11 cellular contexts compared by ENCODE assay signal in the genomic region with DNA sequence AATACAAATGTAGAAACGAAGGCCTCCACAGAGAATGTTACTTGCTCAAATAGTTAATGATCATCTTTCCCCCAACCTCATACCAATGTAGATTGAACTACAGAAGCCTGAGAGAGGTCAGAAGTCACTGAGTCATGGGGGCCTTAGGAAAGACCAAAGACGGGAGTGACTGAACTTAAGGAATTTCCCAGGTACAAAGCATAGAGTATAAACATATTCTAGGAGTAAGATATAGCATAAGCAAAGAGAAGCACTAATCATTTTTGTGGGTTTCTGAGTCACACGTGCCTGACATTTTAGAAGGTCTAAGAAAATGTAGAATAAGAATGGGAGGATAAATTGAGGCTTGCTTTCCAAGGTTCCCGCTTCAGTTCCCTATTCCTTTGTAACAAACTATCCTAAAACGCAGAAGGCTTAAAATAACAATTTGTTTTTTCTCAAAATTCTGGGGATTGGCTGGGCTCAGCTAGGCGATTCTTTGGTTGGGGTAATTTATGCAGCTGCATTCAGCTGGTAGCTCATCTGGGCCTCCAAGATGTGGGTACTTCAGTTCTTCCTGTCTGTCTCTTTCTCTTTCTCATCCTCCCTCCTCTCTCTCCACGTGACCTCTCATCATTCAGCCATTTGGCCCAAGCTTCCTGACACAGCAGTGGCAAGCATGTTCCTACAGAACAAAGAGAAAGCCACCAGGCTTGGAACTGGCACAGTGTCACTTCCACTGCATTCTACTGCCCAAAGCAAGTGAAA.
DNase-seq lines count a peak whose midpoint lies in the region; ATAC-seq and TF ChIP-seq lines count a peak whose summit lies in the region.
"Had no signal": no experiment of that assay in that cellular context is flagged by ENCODE, and none has a peak within 500 bp of the region (broad histone marks: within the 10 kb centered on the region; RNA-seq: fewer than 3 reads in every experiment).

No MANE protein-coding gene starts in this region.

- H3K27ac ChIP-seq in osteoblast (ENCODE audit: low read depth, low read length): peak overlapping the region; percentile 40
- H3K27ac ChIP-seq: pancreas had no signal

- H3K9me3 Mint-ChIP-seq in activated CD4-positive, alpha-beta memory T cell treated with anti-CD3 and anti-CD28 coated beads for 36 hours: peaks cover 10% of the 10 kb centered on the region
- H3K9me3 Mint-ChIP-seq in activated CD4-positive, alpha-beta memory T cell treated with anti-CD3 and anti-CD28 coated beads, Interleukin-2, amount 10 ng/mL, durations not matched to agents 7 days and 5 days: peaks cover 14% of the 10 kb centered on the region

- DNase-seq in activated CD4-positive, alpha-beta memory T cell treated with anti-CD3 and anti-CD28 coated beads for 36 hours: peak; percentile 18
- no peak for DNase-seq in activated CD4-positive, alpha-beta memory T cell treated with anti-CD3 and anti-CD28 coated beads, Interleukin-2, amount 10 ng/mL, durations not matched to agents 7 days and 5 days
- DNase-seq in M059J (ENCODE audit: low read depth) (peak; percentile 51), astrocyte of the spinal cord (ENCODE audit: low read depth, low spot score) (peak; percentile 69), osteoblast (ENCODE audit: insufficient read length, low spot score, missing footprints) (no peak), SIG-M5 (lab: John Stamatoyannopoulos, UW) (no peak)
- DNase-seq: pancreas; stimulated activated CD8-positive, alpha-beta memory T cell treated with anti-CD3 and anti-CD28 coated beads, Interleukin-4, amount 100 ng/mL, for 48 hours had no signal

- H3K4me3 ChIP-seq in astrocyte of the spinal cord (ENCODE audit: low read depth, low read length) (no peak overlapping the region), osteoblast (ENCODE audit: insufficient read depth, low read length) (no peak overlapping the region)
- H3K4me3 ChIP-seq: lung, pancreas had no signal

- no peak for TF ChIP-seq CTCF in astrocyte of the spinal cord (IDR thresholded peaks at IDR 0.05; ENCODE audit: low read depth, low read length)
- no peak for TF ChIP-seq CTCF in osteoblast (IDR thresholded peaks at IDR 0.05; ENCODE audit: extremely low read depth, low read depth, low read length)

- POLR2A ChIA-PET in activated CD4-positive, alpha-beta memory T cell treated with anti-CD3 and anti-CD28 coated beads for 36 hours (lab: Charles Lee): no interaction called here
- POLR2A ChIA-PET in activated CD4-positive, alpha-beta memory T cell treated with anti-CD3 and anti-CD28 coated beads, Interleukin-2, amount 10 ng/mL, durations not matched to agents 7 days and 5 days (lab: Charles Lee): no interaction called here

- H3K36me3 ChIP-seq in osteoblast (ENCODE audit: insufficient read depth, low read length): no peaks in the 10 kb centered on the region
- H3K36me3 ChIP-seq: pancreas had no signal

- no peak overlapping the region for H3K4me2 ChIP-seq in osteoblast (ENCODE audit: insufficient read depth, low read length)

- peaks cover 6% of the 10 kb centered on the region for H3K79me2 ChIP-seq in osteoblast (ENCODE audit: insufficient read depth, low read length)

- in situ Hi-C loops in astrocyte of the spinal cord (cut with HindIII; ENCODE audit: low sequenced_read_pairs): no loop called here

- H3K36me3 Mint-ChIP-seq in activated CD4-positive, alpha-beta memory T cell treated with anti-CD3 and anti-CD28 coated beads for 36 hours: peaks cover 31% of the 10 kb centered on the region
- peaks cover 5% of the 10 kb centered on the region for H3K36me3 Mint-ChIP-seq in activated CD4-positive, alpha-beta memory T cell treated with anti-CD3 and anti-CD28 coated beads, Interleukin-2, amount 10 ng/mL, durations not matched to agents 7 days and 5 days (ENCODE audit: low read depth)

- no peak overlapping the region for H3K4me3 Mint-ChIP-seq in activated CD4-positive, alpha-beta memory T cell treated with anti-CD3 and anti-CD28 coated beads for 36 hours
- no peak overlapping the region for H3K4me3 Mint-ChIP-seq in activated CD4-positive, alpha-beta memory T cell treated with anti-CD3 and anti-CD28 coated beads, Interleukin-2, amount 10 ng/mL, durations not matched to agents 7 days and 5 days

- H3K27me3 Mint-ChIP-seq in activated CD4-positive, alpha-beta memory T cell treated with anti-CD3 and anti-CD28 coated beads for 36 hours: no peaks in the 10 kb centered on the region
- H3K27me3 Mint-ChIP-seq in activated CD4-positive, alpha-beta memory T cell treated with anti-CD3 and anti-CD28 coated beads, Interleukin-2, amount 10 ng/mL, durations not matched to agents 7 days and 5 days: no peaks in the 10 kb centered on the region

- peak overlapping the region; percentile 51 for H3K27ac Mint-ChIP-seq in activated CD4-positive, alpha-beta memory T cell treated with anti-CD3 and anti-CD28 coated beads for 36 hours
- H3K27ac Mint-ChIP-seq in activated CD4-positive, alpha-beta memory T cell treated with anti-CD3 and anti-CD28 coated beads, Interleukin-2, amount 10 ng/mL, durations not matched to agents 7 days and 5 days: no peak overlapping the region

- peaks cover 4% of the 10 kb centered on the region for H3K9me3 ChIP-seq in osteoblast (ENCODE audit: low read depth, low read length)
- H3K9me3 ChIP-seq: pancreas had no signal

- peaks cover 9% of the 10 kb centered on the region for H3K4me1 ChIP-seq in osteoblast (ENCODE audit: insufficient read depth, low read length)

- H4K20me1 ChIP-seq in osteoblast (ENCODE audit: insufficient read depth, low read length): no peaks in the 10 kb centered on the region

- no peak for ATAC-seq in HG02759 (IDR thresholded peaks at IDR 0.05; ENCODE audit: unreplicated experiment)
- ATAC-seq in GM21737 (IDR thresholded peaks at IDR 0.05; ENCODE audit: unreplicated experiment): no peak
- ATAC-seq: pancreas had no signal

- intact Hi-C loops in activated CD4-positive, alpha-beta memory T cell treated with anti-CD3 and anti-CD28 coated beads for 36 hours (cut with micrococcal nuclease): no loop called here

- peaks cover 56% of the 10 kb centered on the region for H3K4me1 Mint-ChIP-seq in activated CD4-positive, alpha-beta memory T cell treated with anti-CD3 and anti-CD28 coated beads for 36 hours (ENCODE audit: low read depth)
- peaks cover 6% of the 10 kb centered on the region for H3K4me1 Mint-ChIP-seq in activated CD4-positive, alpha-beta memory T cell treated with anti-CD3 and anti-CD28 coated beads, Interleukin-2, amount 10 ng/mL, durations not matched to agents 7 days and 5 days

- no peak overlapping the region for H2AFZ ChIP-seq in osteoblast (ENCODE audit: low read length)

- no peaks in the 10 kb centered on the region for H3K27me3 ChIP-seq in osteoblast (ENCODE audit: insufficient read depth, low read length)
- H3K27me3 ChIP-seq: pancreas had no signal

- CTCF ChIA-PET in activated CD4-positive, alpha-beta memory T cell treated with anti-CD3 and anti-CD28 coated beads for 36 hours (lab: Charles Lee): no interaction called here
- CTCF ChIA-PET in activated CD4-positive, alpha-beta memory T cell treated with anti-CD3 and anti-CD28 coated beads, Interleukin-2, amount 10 ng/mL, durations not matched to agents 7 days and 5 days (lab: Charles Lee): no interaction called here

Comparison
In these comparisons a context has a peak if more than half of its experiments do, and no peak if none do; other contexts are left out.
1. DNase-seq: peak in activated CD4-positive, alpha-beta memory T cell treated with anti-CD3 and anti-CD28 coated beads for 36 hours (single experiment), M059J (single experiment) and astrocyte of the spinal cord (single experiment); none in activated CD4-positive, alpha-beta memory T cell treated with anti-CD3 and anti-CD28 coated beads, Interleukin-2, amount 10 ng/mL, durations not matched to agents 7 days and 5 days (single experiment), osteoblast (single experiment) and SIG-M5 (single experiment).